In genomic region chr3:152558386-152558785, GRCh38 we compare ENCODE assay signal across 21 cellular contexts.
DNase-seq lines count a peak whose midpoint lies in the region; ATAC-seq and TF ChIP-seq lines count a peak whose summit lies in the region.
"Had no signal": no experiment of that assay in that cellular context is flagged by ENCODE, and none has a peak within 500 bp of the region (broad histone marks: within the 10 kb centered on the region; RNA-seq: fewer than 3 reads in every experiment).

No MANE protein-coding gene starts in this region.

- no peaks in the 10 kb centered on the region for H3F3A ChIP-seq in MM.1S (ENCODE audit: insufficient read depth, low read length)

- no peaks in the 10 kb centered on the region for H3K79me2 ChIP-seq in MM.1S (ENCODE audit: low read length)

- ATAC-seq in heart right ventricle: no peak
- ATAC-seq: GM23338, HCT116 had no signal

- TF ChIP-seq CTCF in heart right ventricle (IDR thresholded peaks at IDR 0.05): no peak
- TF ChIP-seq CTCF in choroid plexus epithelial cell (conservative IDR thresholded peaks at IDR 0.05; ENCODE audit: low read depth, low read length): no peak
- TF ChIP-seq CTCF in fibroblast of the aortic adventitia (IDR thresholded peaks at IDR 0.05; ENCODE audit: insufficient read depth, low read length): no peak
- no peak for TF ChIP-seq CTCF in MM.1S (IDR thresholded peaks at IDR 0.05; ENCODE audit: low read length)

- H3K9me2 ChIP-seq in MM.1S (replicated peaks; ENCODE audit: insufficient read depth, low read length): no peaks in the 10 kb centered on the region

- WGBS in heart right ventricle, 2 donors: 76 to 97% methylated on average over 1 of the region's 1 CpG

- H3K27me3 ChIP-seq in heart right ventricle (no peaks in the 10 kb centered on the region), subcutaneous abdominal adipose tissue (ENCODE audit: control insufficient read depth in 5 of 5, insufficient read depth in 4 of 5, low read length in 5 of 5) (no peaks in the 10 kb centered on the region), MM.1S (replicated peaks; ENCODE audit: insufficient read depth, low read length) (no peaks in the 10 kb centered on the region)
- H3K27me3 ChIP-seq: BLaER1 had no signal

- peaks cover 6 to 47% (median 40%) of the 10 kb centered on the region in 9 donors for H3K4me1 ChIP-seq in heart right ventricle
- peaks cover 6 to 42% (median 37%) of the 10 kb centered on the region in 5 donors for H3K4me1 ChIP-seq in subcutaneous abdominal adipose tissue (ENCODE audit: control insufficient read depth in 5 of 5, insufficient read depth in 5 of 5, low read length in 5 of 5)
- H3K4me1 ChIP-seq in MM.1S (ENCODE audit: low read length): no peaks in the 10 kb centered on the region

- intact Hi-C loops in heart right ventricle (cut with DNase I) (no loop called here), cardiac septum (cut with DNase I) (no loop called here)

- peak overlapping the region in 9 of 10 donors; percentile 78 to 96 (median 82) for H3K27ac ChIP-seq in heart right ventricle
- peak overlapping the region; percentile 92 for H3K27ac ChIP-seq in subcutaneous abdominal adipose tissue (ENCODE audit: low read depth, low read length)
- H3K27ac ChIP-seq in MM.1S (ENCODE audit: low read length): no peak overlapping the region
- H3K27ac ChIP-seq: BLaER1, PC-9 had no signal

- no peak overlapping the region for H3K4me2 ChIP-seq in MM.1S (ENCODE audit: low read depth, low read length)
- H3K4me2 ChIP-seq: BLaER1, GM23338, PC-9 had no signal

- H3K4me3 ChIP-seq in heart right ventricle (no peak overlapping the region), choroid plexus epithelial cell (ENCODE audit: low read depth, low read length) (no peak overlapping the region), fibroblast of the aortic adventitia (ENCODE audit: low read depth, low read length) (no peak overlapping the region), subcutaneous abdominal adipose tissue (ENCODE audit: low read depth in 1 of 5, low read length in 5 of 5) (no peak overlapping the region), MM.1S (ENCODE audit: low read length) (no peak overlapping the region)
- H3K4me3 ChIP-seq: BLaER1, GM23338, PC-9 had no signal

- H3K9me3 ChIP-seq in heart right ventricle: peaks cover 0 to 6% (median 0%) of the 10 kb centered on the region in 11 donors
- H3K9me3 ChIP-seq in subcutaneous abdominal adipose tissue (ENCODE audit: control insufficient read depth in 5 of 5, low read length in 5 of 5): no peaks in the 10 kb centered on the region
- no peaks in the 10 kb centered on the region for H3K9me3 ChIP-seq in MM.1S (replicated peaks; ENCODE audit: insufficient read depth, low read length)

- H4K20me1 ChIP-seq in MM.1S (ENCODE audit: insufficient read depth, low read length): no peaks in the 10 kb centered on the region
- H4K20me1 ChIP-seq: BLaER1 had no signal

- no peak for DNase-seq in heart right ventricle
- no peak for DNase-seq in cardiac septum (ENCODE audit: low spot score)
- DNase-seq in choroid plexus epithelial cell (ENCODE audit: low read depth): peak; percentile 19
- peak; percentile 39 for DNase-seq in fibroblast of the aortic adventitia (ENCODE audit: low read depth)
- no peak for DNase-seq in NCI-H1092 (lab: John Stamatoyannopoulos, UW)
- no peak for DNase-seq in MM.1S
- no peak for DNase-seq in stimulated activated CD4-positive, alpha-beta T cell treated with anti-CD3 and anti-CD28 coated beads, Interleukin-4, amount 100 ng/mL, for 4 hours
- DNase-seq: 8988T; CD4-positive, alpha-beta memory T cell; DMS153; GDM1; IMR-90; NCI-H1436; NCI-H2029; NCI-H345; NCI-H524 treated with DMSO at 0.1 percent for 48 hours; PC-9 had no signal

- H3K36me3 ChIP-seq in heart right ventricle (no peaks in the 10 kb centered on the region), subcutaneous abdominal adipose tissue (ENCODE audit: control insufficient read depth in 5 of 5, insufficient read depth in 5 of 5, low read length in 5 of 5) (no peaks in the 10 kb centered on the region), MM.1S (replicated peaks; ENCODE audit: insufficient read depth, low read length) (no peaks in the 10 kb centered on the region)
- H3K36me3 ChIP-seq: BLaER1 had no signal

- H3K9ac ChIP-seq in subcutaneous abdominal adipose tissue (ENCODE audit: low read length in 5 of 5) (no peak overlapping the region), MM.1S (ENCODE audit: low read length) (no peak overlapping the region)
- H3K9ac ChIP-seq: BLaER1 had no signal

- H2AFZ ChIP-seq in MM.1S (ENCODE audit: low read length): no peak overlapping the region
- H2AFZ ChIP-seq: GM23338, PC-9 had no signal

Comparison
In these comparisons a context has a peak if more than half of its experiments do, and no peak if none do; other contexts are left out.
1. DNase-seq: peak in choroid plexus epithelial cell (single experiment) and fibroblast of the aortic adventitia (single experiment); none in heart right ventricle (0 of 2), cardiac septum (single experiment), NCI-H1092 (single experiment), MM.1S (single experiment) and stimulated activated CD4-positive, alpha-beta T cell treated with anti-CD3 and anti-CD28 coated beads, Interleukin-4, amount 100 ng/mL, for 4 hours (0 of 2).